8 cellular contexts compared by ENCODE assay signal in genomic region chrX:119605398-119605738, GRCh38. TPM values are rescaled to one million over a fixed set of nuclear protein-coding genes. Genes with fewer than 3 reads are reported as not detected.
DNase-seq lines count a peak whose midpoint lies in the region; ATAC-seq and TF ChIP-seq lines count a peak whose summit lies in the region.

No MANE protein-coding gene starts in this region.

- H2AFZ ChIP-seq in GM23338, result no peak overlapping the region

- peaks cover 46% of the 10 kb centered on the region for H3K27me3 ChIP-seq in GM23338 (ENCODE audit: insufficient read depth)
- no peaks in the 10 kb centered on the region for H3K27me3 ChIP-seq in endodermal cell (ENCODE audit: control insufficient read depth, insufficient read depth, low read length, poor library complexity, severe bottlenecking)
- no peaks in the 10 kb centered on the region for H3K27me3 ChIP-seq in muscle layer of colon (ENCODE audit: control insufficient read depth in 1 of 2, insufficient read depth in 2 of 2, low read length in 2 of 2)

- peaks cover 14% of the 10 kb centered on the region for H3K27me3 Mint-ChIP-seq in GM23338 (ENCODE audit: insufficient read depth, low read depth, poor library complexity)
- peaks cover 12% of the 10 kb centered on the region for H3K27me3 Mint-ChIP-seq in endodermal cell (ENCODE audit: insufficient read depth)

- H3K9me3 ChIP-seq in SK-N-MC (ENCODE audit: low read depth, low read length), result no peaks in the 10 kb centered on the region
- no peaks in the 10 kb centered on the region for H3K9me3 ChIP-seq in endodermal cell (ENCODE audit: control insufficient read depth, low read length)
- no peaks in the 10 kb centered on the region for H3K9me3 ChIP-seq in muscle layer of colon (ENCODE audit: low read length)

- H3K9me3 Mint-ChIP-seq in GM23338 (no peaks in the 10 kb centered on the region; the same call in 2 of the 3 replicates), endodermal cell (peaks cover 66% of the 10 kb centered on the region)

- peak overlapping the region; percentile 88 for H3K4me3 Mint-ChIP-seq in GM23338
- H3K4me3 Mint-ChIP-seq in endodermal cell, result peak overlapping the region; percentile 82

- H3K27ac Mint-ChIP-seq in GM23338, result no peak overlapping the region
- peak overlapping the region; percentile 13 for H3K27ac Mint-ChIP-seq in endodermal cell

- peak overlapping the region; percentile 93 for H3K27ac ChIP-seq in C4-2B
- no peak overlapping the region for H3K27ac ChIP-seq in GM23338 (ENCODE audit: low read depth)
- H3K27ac ChIP-seq in SK-N-MC, result no peak overlapping the region
- no peak overlapping the region for H3K27ac ChIP-seq in endodermal cell (ENCODE audit: low read depth, low read length)
- peak overlapping the region; percentile 44 for H3K27ac ChIP-seq in muscle layer of colon (ENCODE audit: low read depth, low read length)

- no peaks in the 10 kb centered on the region for H3K9me2 ChIP-seq in GM23338 (ENCODE audit: insufficient read depth)

- H3K4me1 ChIP-seq in GM23338 (ENCODE audit: insufficient read depth) (no peaks in the 10 kb centered on the region), endodermal cell (ENCODE audit: control insufficient read depth, insufficient read depth, low read length) (no peaks in the 10 kb centered on the region), muscle layer of colon (ENCODE audit: insufficient read depth, low read length) (no peaks in the 10 kb centered on the region)

- peaks cover 26% of the 10 kb centered on the region for H3K79me2 ChIP-seq in GM23338 (replicated peaks; ENCODE audit: insufficient read depth)

- peak; percentile 64 for DNase-seq in GM23338 (ENCODE audit: low spot score)
- DNase-seq in SK-N-MC (ENCODE audit: low read depth, low spot score), result no peak
- no peak for DNase-seq in endodermal cell
- no peak for DNase-seq in NCI-H510A treated with DMSO at 0.1 percent for 48 hours (lab: John Stamatoyannopoulos, UW)
- DNase-seq in COLO829 (ENCODE audit: low spot score), result no peak

- H3K4me2 ChIP-seq in GM23338, result peak overlapping the region; percentile 81

- H3F3A ChIP-seq in GM23338 (replicated peaks; ENCODE audit: low read depth), result no peaks in the 10 kb centered on the region

- H3K36me3 ChIP-seq in GM23338 (ENCODE audit: insufficient read depth), result no peaks in the 10 kb centered on the region
- H3K36me3 ChIP-seq in SK-N-MC (ENCODE audit: insufficient read depth, low read length), result peaks cover 9% of the 10 kb centered on the region; the same call in 1 of the 2 replicates
- no peaks in the 10 kb centered on the region for H3K36me3 ChIP-seq in endodermal cell (ENCODE audit: control insufficient read depth, insufficient read depth, low read length)
- H3K36me3 ChIP-seq in muscle layer of colon (ENCODE audit: insufficient read depth, low read length), result no peaks in the 10 kb centered on the region

- TF ChIP-seq CTCF in C4-2B (conservative IDR thresholded peaks at IDR 0.05) (no peak), GM23338 (conservative IDR thresholded peaks at IDR 0.05; ENCODE audit: low read depth in 2 of 2) (no peak), endodermal cell (conservative IDR thresholded peaks at IDR 0.05) (no peak)

- H3K36me3 Mint-ChIP-seq in GM23338 (ENCODE audit: low read depth), result peaks cover 2% of the 10 kb centered on the region; the same call in 1 of the 3 replicates
- peaks cover 7% of the 10 kb centered on the region for H3K36me3 Mint-ChIP-seq in endodermal cell (ENCODE audit: low read depth)

- ATAC-seq in GM23338 (no peak), HG02840 (IDR thresholded peaks at IDR 0.05; ENCODE audit: low FRiP score, unreplicated experiment) (no peak)

- H3K4me3 ChIP-seq in GM23338, result peak overlapping the region; percentile 61
- H3K4me3 ChIP-seq in SK-N-MC, result peak overlapping the region; percentile 86
- H3K4me3 ChIP-seq in endodermal cell (ENCODE audit: low read length), result peak overlapping the region; percentile 85
- peak overlapping the region; percentile 64 to 68 for H3K4me3 ChIP-seq in muscle layer of colon (ENCODE audit: low read depth in 1 of 2, low read length in 2 of 2)

- peak overlapping the region; percentile 91 for H3K9ac ChIP-seq in SK-N-MC (ENCODE audit: insufficient read length)
- H3K9ac ChIP-seq in endodermal cell (ENCODE audit: extremely low read depth, low read length, poor library complexity, severe bottlenecking), result peak overlapping the region; percentile 27
- H3K9ac ChIP-seq in muscle layer of colon (ENCODE audit: low read length), result peak overlapping the region; percentile 50

- H3K4me1 Mint-ChIP-seq in GM23338 (peaks cover 13% of the 10 kb centered on the region), endodermal cell (peaks cover 5% of the 10 kb centered on the region)

- 0% methylated on average over 15 of the region's 15 CpGs; no CpG with 5 or more reads in 1 of the 2 experiments for WGBS in endodermal cell (ENCODE audit: insufficient coverage in 1 of 2, insufficient read length in 1 of 2), 2 experiments

- H4K20me1 ChIP-seq in GM23338 (replicated peaks; ENCODE audit: insufficient read depth), result no peaks in the 10 kb centered on the region; the same call in 1 of the 2 replicates

TF ChIP-seq in GM23338, 12 proteins besides CTCF, POLR2A, EP300 and RAD21:
- TF ChIP-seq POLR2AphosphoS5 (IDR thresholded peaks at IDR 0.05; ENCODE audit: low read depth) (peak; percentile 62), NANOG (IDR thresholded peaks at IDR 0.05; ENCODE audit: borderline replicate concordance) (no peak)

RNA-seq across cellular contexts. Expression of gene NKRF, which starts 0.9 kb away (rescaled TPM):
- total RNA-seq in GM23338 (2014; rRNA removed; shearing (Covaris generic)), result 10.9 and 11.6 TPM in 2 replicates
- 6.3 and 6.8 TPM in 2 replicates for polyA plus RNA-seq in GM23338 (2016; fragmentation: Nextera tagmentation; extraction: Ambion mirVana)
- total RNA-seq in endodermal cell, result 10 to 100 TPM; 14.3 to 15.8 TPM
- polyA plus RNA-seq in endodermal cell (2013, experiment 1 of 2), result 14.2 TPM
- polyA plus RNA-seq in endodermal cell (2013, experiment 2 of 2), result 14.3 TPM

RNA-seq across cellular contexts. Expression of gene UBE2A, which starts 31.0 kb away (rescaled TPM):
- total RNA-seq in GM23338 (2014; rRNA removed; shearing (Covaris generic)), result 38.6 and 41.4 TPM in 2 replicates
- polyA plus RNA-seq in GM23338 (2016; fragmentation: Nextera tagmentation; extraction: Ambion mirVana), result 75.9 and 77.8 TPM in 2 replicates
- total RNA-seq in endodermal cell, result 10 to 100 TPM; 59.7 to 64.0 TPM
- 61.0 TPM for polyA plus RNA-seq in endodermal cell (2013, experiment 1 of 2)
- polyA plus RNA-seq in endodermal cell (2013, experiment 2 of 2), result 62.0 TPM

RNA-seq across cellular contexts. Expression of gene STEEP1, which starts 40.2 kb away (rescaled TPM):
- 42.3 and 44.3 TPM in 2 replicates for total RNA-seq in GM23338 (2014; rRNA removed; shearing (Covaris generic))
- 15.9 and 16.6 TPM in 2 replicates for polyA plus RNA-seq in GM23338 (2016; fragmentation: Nextera tagmentation; extraction: Ambion mirVana)
- 10 to 100 TPM; 18.7 to 19.8 TPM for total RNA-seq in endodermal cell
- polyA plus RNA-seq in endodermal cell (2013, experiment 1 of 2), result 17.0 TPM
- 16.1 TPM for polyA plus RNA-seq in endodermal cell (2013, experiment 2 of 2)

Comparison
In these comparisons a context has a peak if more than half of its experiments do, and no peak if none do; other contexts are left out.
1. H3K27ac ChIP-seq: peak in C4-2B (single experiment) and muscle layer of colon (single experiment); none in GM23338 (single experiment), SK-N-MC (single experiment) and endodermal cell (single experiment).
2. H3K9ac ChIP-seq: peak in every context shown above with its lines; median percentile 91 in SK-N-MC; 50 in muscle layer of colon; 27 in endodermal cell.
3. Peak in every context shown above with its lines, with median percentiles within 50 percentile points of each other: H3K4me3 ChIP-seq.